ENCODE assay signal across 8 cellular contexts in genomic region chr5:142109356-142110045, GRCh38. TPM values are rescaled to one million over a fixed set of nuclear protein-coding genes. Genes with fewer than 3 reads are reported as not detected.
DNase-seq lines count a peak whose midpoint lies in the region; ATAC-seq and TF ChIP-seq lines count a peak whose summit lies in the region.

No MANE protein-coding gene starts in this region.

- peak overlapping the region; percentile 95 for H3K27ac ChIP-seq in CD8-positive, alpha-beta T cell (ENCODE audit: low read depth, low read length)
- peak overlapping the region; percentile 93 for H3K27ac ChIP-seq in HEK293 (ENCODE audit: extremely low read depth, low read depth, low read length)

- no peaks in the 10 kb centered on the region for H3K27me3 Mint-ChIP-seq in CD8-positive, alpha-beta T cell (ENCODE audit: low read depth)
- no peaks in the 10 kb centered on the region for H3K27me3 Mint-ChIP-seq in endothelial cell (ENCODE audit: unreplicated experiment)

- peak overlapping the region; percentile 99 for H3K4me3 Mint-ChIP-seq in CD8-positive, alpha-beta T cell
- peak overlapping the region; percentile 94 for H3K4me3 Mint-ChIP-seq in endothelial cell (ENCODE audit: unreplicated experiment)

- no peaks in the 10 kb centered on the region for H3K9me3 ChIP-seq in CD8-positive, alpha-beta T cell (ENCODE audit: low read length)
- H3K9me3 ChIP-seq in HEK293 (ENCODE audit: control insufficient read depth, insufficient read depth, low read depth, low read length) (no peaks in the 10 kb centered on the region), mucosa of stomach (ENCODE audit: control insufficient read depth, low read length) (no peaks in the 10 kb centered on the region)

- CTCF ChIA-PET in CD8-positive, alpha-beta T cell (lab: Charles Lee), result interaction anchor here (0.8 to 4.4 kb wide), 12 partner anchors 11 to 134 kb away, joined by 3 to 49 read pairs (median 4); partner anchors contain the start of gene GNPDA1
- CTCF ChIA-PET in HEK293 (lab: Yijun Ruan, JAX), result interaction anchor here (0.6 to 1.3 kb wide), 5 partner anchors 37 to 542 kb away, joined by 3 to 4 read pairs (median 3); no protein-coding TSS in a partner anchor

- no peaks in the 10 kb centered on the region for H3K9me3 Mint-ChIP-seq in CD8-positive, alpha-beta T cell
- no peaks in the 10 kb centered on the region for H3K9me3 Mint-ChIP-seq in endothelial cell (ENCODE audit: unreplicated experiment)

- peak overlapping the region; percentile 97 for H3K9ac ChIP-seq in mucosa of stomach (ENCODE audit: low read length)

- H3K4me1 ChIP-seq in CD8-positive, alpha-beta T cell (ENCODE audit: insufficient read depth, low read length), result peaks cover 75% of the 10 kb centered on the region
- H3K4me1 ChIP-seq in HEK293 (ENCODE audit: control insufficient read depth, insufficient read depth, low read length) (0 out of 2 replicates have a peak, but pooled peaks cover 2% of the 10 kb centered on the region), mucosa of stomach (ENCODE audit: control insufficient read depth, insufficient read depth, low read length) (peaks cover 23% of the 10 kb centered on the region)

- peaks cover 34% of the 10 kb centered on the region for H3K36me3 Mint-ChIP-seq in CD8-positive, alpha-beta T cell
- H3K36me3 Mint-ChIP-seq in endothelial cell (ENCODE audit: low read depth, unreplicated experiment), result peaks cover 3% of the 10 kb centered on the region

- no peak for TF ChIP-seq CTCF in CD8-positive, alpha-beta T cell (IDR thresholded peaks at IDR 0.05)
- TF ChIP-seq CTCF in HEK293 (tag by site-specific recombination; IDR thresholded peaks at IDR 0.05) (no peak), endothelial cell (IDR thresholded peaks at IDR 0.05; ENCODE audit: unreplicated experiment) (no peak)

- H3K27me3 ChIP-seq in CD8-positive, alpha-beta T cell (ENCODE audit: insufficient read depth, low read length), result no peaks in the 10 kb centered on the region
- no peaks in the 10 kb centered on the region for H3K27me3 ChIP-seq in mucosa of stomach (ENCODE audit: control insufficient read depth, insufficient read depth, low read length)

- H3K27ac Mint-ChIP-seq in CD8-positive, alpha-beta T cell, result peak overlapping the region; percentile 99
- peak overlapping the region; percentile 68 for H3K27ac Mint-ChIP-seq in endothelial cell (ENCODE audit: unreplicated experiment)

- peak in 5 of 7 experiments; percentile 20 to 71 (median 52) for DNase-seq in CD8-positive, alpha-beta T cell
- DNase-seq in T-helper 1 cell (peak in 3 of 5 donors; percentile 20 to 76 (median 48)), endothelial cell (ENCODE audit: low spot score) (no peak), SKM-1 (lab: John Stamatoyannopoulos, UW; ENCODE audit: unreplicated experiment) (no peak)

- H3K4me3 ChIP-seq in CD8-positive, alpha-beta T cell (ENCODE audit: low read depth, low read length), result peak overlapping the region; percentile 85
- H3K4me3 ChIP-seq in HEK293 (ENCODE audit: low read depth, low read length) (peak overlapping the region; percentile 85), mucosa of stomach (ENCODE audit: low read length) (peak overlapping the region; percentile 65)

- peak; percentile 11 for ATAC-seq in CD8-positive, alpha-beta T cell
- no peak for ATAC-seq in GM18861 (IDR thresholded peaks at IDR 0.05; ENCODE audit: unreplicated experiment)
- no peak for ATAC-seq in GM21723 (IDR thresholded peaks at IDR 0.05; ENCODE audit: unreplicated experiment)

- H3K36me3 ChIP-seq in CD8-positive, alpha-beta T cell (ENCODE audit: insufficient read depth, low read length), result no peaks in the 10 kb centered on the region
- H3K36me3 ChIP-seq in HEK293 (ENCODE audit: control insufficient read depth in 2 of 2, insufficient read depth in 1 of 2, low read length in 2 of 2) (peaks cover 0 to 3% of the 10 kb centered on the region in 2 experiments; a peak in 1 of 3 replicates), mucosa of stomach (ENCODE audit: control insufficient read depth, insufficient read depth, low read length) (no peaks in the 10 kb centered on the region)

- POLR2A ChIA-PET in CD8-positive, alpha-beta T cell (lab: Charles Lee), result interaction anchor here (0.7 to 4.0 kb wide), 20 partner anchors 8 to 459 kb away, joined by 3 to 47 read pairs (median 6); partner anchors contain the start of genes FCHSD1, GNPDA1 and RNF14
- POLR2A ChIA-PET in HEK293 (lab: Yijun Ruan, JAX), result interaction anchor here (0.6 to 1.7 kb wide), 4 partner anchors 85 to 1475 kb away, joined by 3 to 11 read pairs (median 4); partner anchors contain the start of gene GNPDA1

- H3K4me1 Mint-ChIP-seq in CD8-positive, alpha-beta T cell (ENCODE audit: low read depth), result peaks cover 76% of the 10 kb centered on the region
- peaks cover 14% of the 10 kb centered on the region for H3K4me1 Mint-ChIP-seq in endothelial cell (ENCODE audit: unreplicated experiment)

- intact Hi-C loops in CD8-positive, alpha-beta T cell (cut with DNase I, micrococcal nuclease), result loop anchor here (1.0 to 10.0 kb wide), 9 partner anchors 19 to 1295 kb away; partner anchors contain the start of genes GNPDA1 (in 2 of the 2) and NR3C1 (in 1 of the 2)

TF ChIP-seq in HEK293, 187 proteins besides CTCF, POLR2A, EP300 and RAD21:
- TF ChIP-seq, protein P1, sequence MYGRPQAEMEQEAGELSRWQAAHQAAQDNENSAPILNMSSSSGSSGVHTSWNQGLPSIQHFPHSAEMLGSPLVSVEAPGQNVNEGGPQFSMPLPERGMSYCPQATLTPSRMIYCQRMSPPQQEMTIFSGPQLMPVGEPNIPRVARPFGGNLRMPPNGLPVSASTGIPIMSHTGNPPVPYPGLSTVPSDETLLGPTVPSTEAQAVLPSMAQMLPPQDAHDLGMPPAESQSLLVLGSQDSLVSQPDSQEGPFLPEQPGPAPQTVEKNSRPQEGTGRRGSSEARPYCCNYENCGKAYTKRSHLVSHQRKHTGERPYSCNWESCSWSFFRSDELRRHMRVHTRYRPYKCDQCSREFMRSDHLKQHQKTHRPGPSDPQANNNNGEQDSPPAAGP (tag by site-specific recombination; IDR thresholded peaks at IDR 0.05), result 0 out of 2 replicates have a peak, but pooled peaks have one; percentile 26
- no peak for TF ChIP-seq GFI1B (tag by site-specific recombination; IDR thresholded peaks at IDR 0.05)
- 0 out of 2 replicates have a peak, but pooled peaks have one; percentile 16 for TF ChIP-seq ZBTB20 (tag by site-specific recombination; IDR thresholded peaks at IDR 0.05)
- no peak for TF ChIP-seq ZNF610 (tag by site-specific recombination; IDR thresholded peaks at IDR 0.05; ENCODE audit: borderline replicate concordance)
- TF ChIP-seq WT1 (tag by site-specific recombination; IDR thresholded peaks at IDR 0.05), result peak; percentile 56; the same call in 1 of the 2 replicates
- peak; percentile 92 for TF ChIP-seq ZBTB17 (tag by site-specific recombination; IDR thresholded peaks at IDR 0.05)
- TF ChIP-seq ZNF629 (tag by site-specific recombination; IDR thresholded peaks at IDR 0.05), result peak; percentile 67
- peak; percentile 70 for TF ChIP-seq ZNF335 (tag by site-specific recombination; conservative IDR thresholded peaks at IDR 0.05)
- TF ChIP-seq KLF1 (tag by site-specific recombination; IDR thresholded peaks at IDR 0.05), result 0 out of 2 replicates have a peak, but pooled peaks have one; percentile 18
- 0 out of 2 replicates have a peak, but pooled peaks have one; percentile 6 for TF ChIP-seq IKZF3 (tag by site-specific recombination; IDR thresholded peaks at IDR 0.05)
- TF ChIP-seq ZNF146 (tag by site-specific recombination; IDR thresholded peaks at IDR 0.05), result no peak
- TF ChIP-seq PRDM10 (tag by site-specific recombination; IDR thresholded peaks at IDR 0.05), result peak; percentile 78
TF ChIP-seq in HEK293: peak in this region for 9.

RNA-seq across cellular contexts. Expression of gene NDFIP1, which starts 0.9 kb away (rescaled TPM):
- 100 to 1,000 TPM; 156 to 167 TPM for total RNA-seq in CD8-positive, alpha-beta T cell
- 34.8 TPM for total RNA-seq in endothelial cell (ENCODE audit: unreplicated experiment)

Comparison
In these comparisons a context has a peak if more than half of its experiments do, and no peak if none do; other contexts are left out.
1. DNase-seq: peak in CD8-positive, alpha-beta T cell (5 of 7) and T-helper 1 cell (3 of 5); none in endothelial cell (single experiment) and SKM-1 (single experiment).
2. Peak in every context shown above with its lines, with median percentiles within 50 percentile points of each other: H3K4me3 ChIP-seq.